8 cellular contexts compared by ENCODE assay signal in genomic region chr10:5976689-5977470, GRCh38. TPM values are rescaled to one million over a fixed set of nuclear protein-coding genes. Genes with fewer than 3 reads are reported as not detected.
DNase-seq lines count a peak whose midpoint lies in the region; ATAC-seq and TF ChIP-seq lines count a peak whose summit lies in the region.

No MANE protein-coding gene starts in this region.

- CTCF ChIA-PET in Caco-2 (lab: Charles Lee): no interaction called here

- H3K4me1 ChIP-seq in Caco-2: peaks cover 5% of the 10 kb centered on the region; the same call in 1 of the 2 replicates
- H3K4me1 ChIP-seq in HUES48 (ENCODE audit: control insufficient read depth, insufficient read depth, low read length): peaks cover 4% of the 10 kb centered on the region; the same call in 1 of the 2 replicates

- TF ChIP-seq CTCF in Caco-2 (IDR thresholded peaks at IDR 0.05; ENCODE audit: insufficient read depth in 1 of 2, low read depth in 1 of 2, low read length in 1 of 2, severe bottlenecking in 1 of 2, unreplicated experiment in 1 of 2) (peak in 1 of 2 experiments; percentile 1), dorsolateral prefrontal cortex (IDR thresholded peaks at IDR 0.05 in 54 of 56, conservative IDR thresholded peaks at IDR 0.05 in 2 of 56; ENCODE audit: low read depth in 1 of 56, partially characterized antibody in 56 of 56) (peak in 2 of 56 donors; percentile 8 to 9)

- no peaks in the 10 kb centered on the region for H3K4me1 Mint-ChIP-seq in Caco-2 (ENCODE audit: low read depth, unreplicated experiment)

- H3K27me3 ChIP-seq in Caco-2 (replicated peaks; ENCODE audit: control insufficient read depth, insufficient read depth, low read length) (peaks cover 3% of the 10 kb centered on the region), HUES48 (ENCODE audit: control insufficient read depth, insufficient read depth, low read length) (peaks cover 49% of the 10 kb centered on the region), dorsolateral prefrontal cortex (no peaks in the 10 kb centered on the region)

- POLR2A ChIA-PET in Caco-2 (lab: Charles Lee): no interaction called here

- H3K27ac Mint-ChIP-seq in Caco-2 (ENCODE audit: unreplicated experiment): no peak overlapping the region

- no peaks in the 10 kb centered on the region for H3K9me3 ChIP-seq in Caco-2
- no peaks in the 10 kb centered on the region for H3K9me3 ChIP-seq in HUES48 (ENCODE audit: control insufficient read depth, insufficient read depth, low read length)

- H3K4me3 ChIP-seq in Caco-2 (ENCODE audit: low read depth, low read length): peak overlapping the region; percentile 77
- peak overlapping the region; percentile 92 for H3K4me3 ChIP-seq in HUES48 (ENCODE audit: low read depth, low read length)
- H3K4me3 ChIP-seq in dorsolateral prefrontal cortex: peak overlapping the region; percentile 57 to 95 (median 85)

- no peaks in the 10 kb centered on the region for H3K9me3 Mint-ChIP-seq in Caco-2 (ENCODE audit: unreplicated experiment)

- peak; percentile 12 for ATAC-seq in GM21367 (IDR thresholded peaks at IDR 0.05; ENCODE audit: unreplicated experiment)

- H3K27ac ChIP-seq in HUES48 (ENCODE audit: low read depth, low read length) (no peak overlapping the region), dorsolateral prefrontal cortex (peak overlapping the region in 55 of 59 donors; percentile 23 to 90 (median 78))

- peak overlapping the region; percentile 24; the same call in 1 of the 2 replicates for H3K9ac ChIP-seq in HUES48 (ENCODE audit: low read depth, low read length)

- DNase-seq in Caco-2 (peak in 1 of 2 experiments; percentile 42), dorsolateral prefrontal cortex (peak in 3 of 10 donors; percentile 16 to 49 (median 37)), lung microvascular endothelial cell (ENCODE audit: low read depth in 2 of 2) (peak; percentile 67 to 69), NCI-H510A (lab: John Stamatoyannopoulos, UW) (no peak)
- DNase-seq in activated CD4-positive, alpha-beta T cell treated with anti-CD3 and anti-CD28 coated beads for 48 hours: peak; percentile 63
- DNase-seq in stimulated activated CD8-positive, alpha-beta memory T cell treated with anti-CD3 and anti-CD28 coated beads, Interleukin-4, amount 100 ng/mL, for 48 hours: peak; percentile 70

- BruUV-seq in Caco-2 (replicated peaks; lab: Mats Ljungman, UMichigan): no TSS peak

- H3K27me3 Mint-ChIP-seq in Caco-2 (ENCODE audit: insufficient read depth, unreplicated experiment): peaks cover 29% of the 10 kb centered on the region

- peak overlapping the region; percentile 79 for H3K4me3 Mint-ChIP-seq in Caco-2 (ENCODE audit: unreplicated experiment)

- peaks cover 5% of the 10 kb centered on the region for H3K36me3 Mint-ChIP-seq in Caco-2 (ENCODE audit: insufficient read depth, unreplicated experiment)

- H3K36me3 ChIP-seq in Caco-2 (ENCODE audit: control insufficient read depth, insufficient read depth, low read length): no peaks in the 10 kb centered on the region
- no peaks in the 10 kb centered on the region for H3K36me3 ChIP-seq in HUES48 (ENCODE audit: control insufficient read depth, insufficient read depth, low read length)

- intact Hi-C loops in Caco-2 (cut with micrococcal nuclease; ENCODE audit: unreplicated experiment) (no loop called here), dorsolateral prefrontal cortex (cut with DNase I) (no loop called here)

RNA-seq across cellular contexts. Expression of gene IL15RA, which starts 0.5 kb away (rescaled TPM):
- total RNA-seq in Caco-2 (2022): 0.46 and 0.66 TPM in 2 replicates
- total RNA-seq in dorsolateral prefrontal cortex: 1 to 10 TPM; 1.1 to 8.5 (median 3.6) TPM
- total RNA-seq in lung microvascular endothelial cell: 8.5 and 12.3 TPM in 2 replicates
